Comparison of ENCODE assay signal across 12 cellular contexts in genomic region chr5:32523625-32524024, GRCh38.
DNase-seq lines count a peak whose midpoint lies in the region; ATAC-seq and TF ChIP-seq lines count a peak whose summit lies in the region.
"Had no signal": no experiment of that assay in that cellular context is flagged by ENCODE, and none has a peak within 500 bp of the region (broad histone marks: within the 10 kb centered on the region; RNA-seq: fewer than 3 reads in every experiment).

No MANE protein-coding gene starts in this region.

- DNase-seq in DMS 273 (lab: John Stamatoyannopoulos, UW; ENCODE audit: unreplicated experiment) (peak; percentile 53), DMS 273 treated with DMSO at 0.1 percent for 48 hours (lab: John Stamatoyannopoulos, UW) (no peak), OCI-M1 (lab: John Stamatoyannopoulos, UW) (peak; percentile 6), epithelial cell of proximal tubule (ENCODE audit: low read depth) (no peak), SIG-M5 treated with dmso at 0.1 percent for 504 hours (lab: John Stamatoyannopoulos, UW; ENCODE audit: unreplicated experiment) (no peak), DMS79 (lab: John Stamatoyannopoulos, UW) (no peak)
- no peak for DNase-seq in activated T-cell treated with anti-CD3 and anti-CD28 coated beads, Interleukin-2, amount 50 U/mL, for 72 hours
- DNase-seq: activated T-cell treated with anti-CD3 and anti-CD28 coated beads, Interleukin-2, amount 50 U/mL, for 48 hours; amygdala; SIG-M5 had no signal

- H3K9me3 Mint-ChIP-seq in activated T-cell treated with anti-CD3 and anti-CD28 coated beads, Interleukin-2, amount 50 U/mL, for 72 hours: no peaks in the 10 kb centered on the region

- no peaks in the 10 kb centered on the region for H3K36me3 Mint-ChIP-seq in activated T-cell treated with anti-CD3 and anti-CD28 coated beads, Interleukin-2, amount 50 U/mL, for 72 hours (ENCODE audit: insufficient read depth in 2 of 2)

- no peak for ATAC-seq in activated T-cell treated with anti-CD3 and anti-CD28 coated beads, Interleukin-2, amount 50 U/mL, for 72 hours (replicated peaks in 1 of 2)

- peak; percentile 23; the same call in 1 of the 2 replicates for TF ChIP-seq CTCF in GM12875 (IDR thresholded peaks at IDR 0.05; ENCODE audit: borderline replicate concordance, insufficient read depth, low read depth, low read length)
- TF ChIP-seq CTCF in epithelial cell of proximal tubule (conservative IDR thresholded peaks at IDR 0.05; ENCODE audit: low read depth, low read length): peak; percentile 20

- H3K4me3 ChIP-seq in GM12875 (ENCODE audit: low read depth, low read length) (no peak overlapping the region), epithelial cell of proximal tubule (ENCODE audit: low read depth, low read length) (no peak overlapping the region)
- H3K4me3 ChIP-seq: tibial nerve had no signal

- H3K4me1 Mint-ChIP-seq in activated T-cell treated with anti-CD3 and anti-CD28 coated beads, Interleukin-2, amount 50 U/mL, for 72 hours (ENCODE audit: low read depth): peaks cover 25% of the 10 kb centered on the region

- no peak overlapping the region for H3K27ac Mint-ChIP-seq in activated T-cell treated with anti-CD3 and anti-CD28 coated beads, Interleukin-2, amount 50 U/mL, for 72 hours

- H3K4me3 Mint-ChIP-seq in activated T-cell treated with anti-CD3 and anti-CD28 coated beads, Interleukin-2, amount 50 U/mL, for 72 hours: no peak overlapping the region

- no peaks in the 10 kb centered on the region for H3K27me3 Mint-ChIP-seq in activated T-cell treated with anti-CD3 and anti-CD28 coated beads, Interleukin-2, amount 50 U/mL, for 72 hours (ENCODE audit: low read depth)

Comparison
In these comparisons a context has a peak if more than half of its experiments do, and no peak if none do; other contexts are left out.
1. DNase-seq: peak in DMS 273 (single experiment) and OCI-M1 (single experiment); none in DMS 273 treated with DMSO at 0.1 percent for 48 hours (single experiment), epithelial cell of proximal tubule (single experiment), SIG-M5 treated with dmso at 0.1 percent for 504 hours (single experiment), activated T-cell treated with anti-CD3 and anti-CD28 coated beads, Interleukin-2, amount 50 U/mL, for 72 hours (0 of 2) and DMS79 (single experiment).